ENCODE assay signal across 31 cellular contexts in the genomic region with DNA sequence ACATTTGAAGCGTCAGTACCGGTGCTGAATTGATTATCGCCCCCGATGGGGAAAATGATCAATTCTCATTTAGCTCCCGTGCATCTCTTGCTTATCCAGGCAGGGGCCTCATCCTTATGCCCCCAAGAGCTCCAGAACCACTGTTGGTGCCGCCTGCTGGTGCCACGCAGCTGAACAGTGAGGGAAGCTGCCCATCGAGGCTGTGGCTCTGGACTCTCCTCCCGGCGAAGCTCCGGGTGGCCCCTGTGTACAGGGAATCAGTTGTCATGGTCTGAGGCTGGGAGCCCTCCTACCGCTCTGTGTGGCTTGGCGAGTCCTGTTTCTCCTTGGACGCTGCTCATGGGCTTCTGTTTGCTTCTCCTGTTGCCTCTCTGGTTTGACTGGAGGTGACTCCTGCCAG. TPM values are rescaled to one million over a fixed set of nuclear protein-coding genes. Genes with fewer than 3 reads are reported as not detected.
DNase-seq lines count a peak whose midpoint lies in the region; ATAC-seq, FAIRE-seq and TF ChIP-seq lines count a peak whose summit lies in the region.
"Had no signal": no experiment of that assay in that cellular context is flagged by ENCODE, and none has a peak within 500 bp of the region (broad histone marks: within the 10 kb centered on the region; RNA-seq: fewer than 3 reads in every experiment).

No MANE protein-coding gene starts in this region.

- H4K20me1 ChIP-seq in PC-3 (ENCODE audit: low read length) = no peaks in the 10 kb centered on the region

- H2AFZ ChIP-seq in PC-3 (ENCODE audit: low read length) = no peak overlapping the region

- intact Hi-C loops in left cardiac atrium (cut with DNase I) = loop anchor here in 1 of 2 donors (10.0 kb wide), 1 partner anchor 232 kb away; no protein-coding TSS in a partner anchor
- intact Hi-C loops in heart right ventricle (cut with DNase I) = loop anchor here in 2 of 10 donors (5.0 kb wide), 1 partner anchor 44 kb away; no protein-coding TSS in a partner anchor
- intact Hi-C loops in PC-3 (cut with micrococcal nuclease) = no loop called here
- intact Hi-C loops in kidney (cut with DNase I) = no loop called here
- intact Hi-C loops in sigmoid colon (cut with DNase I) = no loop called here
- intact Hi-C loops in activated CD8-positive, alpha-beta T cell treated with anti-CD3 and anti-CD28 coated beads for 36 hours (cut with micrococcal nuclease) = loop anchor here (10.0 kb wide), 1 partner anchor 422 kb away; no protein-coding TSS in a partner anchor

- H3K27ac ChIP-seq in heart right ventricle (no peak overlapping the region), PC-3 (ENCODE audit: low read length) (no peak overlapping the region), kidney (ENCODE audit: low read depth in 2 of 2, low read length in 2 of 2) (no peak overlapping the region), sigmoid colon (no peak overlapping the region), SJCRH30 (no peak overlapping the region)
- H3K27ac ChIP-seq: epithelial cell of prostate, upper lobe of left lung had no signal

- H3K4me1 Mint-ChIP-seq in activated CD8-positive, alpha-beta T cell treated with anti-CD3 and anti-CD28 coated beads for 36 hours (ENCODE audit: low read depth) = no peaks in the 10 kb centered on the region
- H3K4me1 Mint-ChIP-seq: IgD-negative memory B cell had no signal

- H3K27ac Mint-ChIP-seq in activated CD8-positive, alpha-beta T cell treated with anti-CD3 and anti-CD28 coated beads for 36 hours = no peak overlapping the region
- H3K27ac Mint-ChIP-seq: activated T-cell treated with anti-CD3 and anti-CD28 coated beads, Interleukin-2, amount 50 U/mL, for 24 hours; IgD-negative memory B cell; T-helper 17 cell had no signal

- H3K4me1 ChIP-seq in heart right ventricle (peaks cover 1 to 67% (median 29%) of the 10 kb centered on the region in 9 donors), PC-3 (ENCODE audit: insufficient read depth, low read length) (peaks cover 1% of the 10 kb centered on the region; the same call in 1 of the 2 replicates), kidney (ENCODE audit: control insufficient read depth in 1 of 2, insufficient read depth in 1 of 2, low read depth in 1 of 2, low read length in 2 of 2) (no peaks in the 10 kb centered on the region), sigmoid colon (peaks cover 0 to 16% (median 13%) of the 10 kb centered on the region in 4 donors), SJCRH30 (peaks cover 25% of the 10 kb centered on the region)

- WGBS in heart right ventricle, 2 donors = 77 to 88% methylated on average over 14 of the region's 14 CpGs
- WGBS in sigmoid colon, 2 donors = 91 to 93% methylated on average over 14 of the region's 14 CpGs

- CTCF ChIA-PET in PC-3 (lab: Charles Lee) = no interaction called here
- CTCF ChIA-PET in activated CD8-positive, alpha-beta T cell treated with anti-CD3 and anti-CD28 coated beads for 36 hours (lab: Charles Lee) = no interaction called here

- no TSS peak for BruUV-seq in PC-3 (replicated peaks; lab: Mats Ljungman, UMichigan)

- H3K9ac ChIP-seq in PC-3 (ENCODE audit: low read length) (no peak overlapping the region), kidney (ENCODE audit: low read length in 2 of 2) (no peak overlapping the region)

- no peaks in the 10 kb centered on the region for H3K36me3 Mint-ChIP-seq in activated CD8-positive, alpha-beta T cell treated with anti-CD3 and anti-CD28 coated beads for 36 hours (ENCODE audit: low read depth)

- H3K9me3 ChIP-seq in heart right ventricle (no peaks in the 10 kb centered on the region), PC-3 (ENCODE audit: low read length) (no peaks in the 10 kb centered on the region), kidney (ENCODE audit: control insufficient read depth in 1 of 2, low read length in 2 of 2) (no peaks in the 10 kb centered on the region), sigmoid colon (no peaks in the 10 kb centered on the region), SJCRH30 (replicated peaks) (no peaks in the 10 kb centered on the region)
- H3K9me3 ChIP-seq: BLaER1 treated with 17β-estradiol and CSF1 and Interleukin-3, amounts not matched to agents 10 nM and 100 nM; upper lobe of left lung had no signal

- no peak for TF ChIP-seq EP300 in sigmoid colon (IDR thresholded peaks at IDR 0.05)

- H3K27me3 ChIP-seq in heart right ventricle (peaks cover 0 to 30% (median 7%) of the 10 kb centered on the region in 7 donors), PC-3 (ENCODE audit: low read length) (peaks cover 25% of the 10 kb centered on the region), sigmoid colon (peaks cover 12 to 19% (median 18%) of the 10 kb centered on the region in 3 donors), SJCRH30 (no peaks in the 10 kb centered on the region)

- H3K9me3 Mint-ChIP-seq in activated CD8-positive, alpha-beta T cell treated with anti-CD3 and anti-CD28 coated beads for 36 hours = no peaks in the 10 kb centered on the region
- H3K9me3 Mint-ChIP-seq: activated T-cell treated with anti-CD3 and anti-CD28 coated beads, Interleukin-2, amount 50 U/mL, for 24 hours; IgD-negative memory B cell had no signal

- ATAC-seq in left cardiac atrium (no peak), heart right ventricle (no peak), PC-3 (no peak)
- no peak for ATAC-seq in activated CD8-positive, alpha-beta T cell treated with anti-CD3 and anti-CD28 coated beads for 36 hours
- ATAC-seq: T-helper 17 cell had no signal

- no peak for FAIRE-seq in kidney (lab: Jason Lieb, UNC)
- FAIRE-seq: H54, RCC 7860 had no signal

- no peaks in the 10 kb centered on the region for H3K79me2 ChIP-seq in PC-3 (ENCODE audit: low read length)

- H3K27me3 Mint-ChIP-seq in activated CD8-positive, alpha-beta T cell treated with anti-CD3 and anti-CD28 coated beads for 36 hours = peaks cover 4% of the 10 kb centered on the region

- H3K4me3 Mint-ChIP-seq in activated CD8-positive, alpha-beta T cell treated with anti-CD3 and anti-CD28 coated beads for 36 hours = no peak overlapping the region
- H3K4me3 Mint-ChIP-seq: activated T-cell treated with anti-CD3 and anti-CD28 coated beads, Interleukin-2, amount 50 U/mL, for 24 hours; IgD-negative memory B cell; T-helper 17 cell had no signal

- no peaks in the 10 kb centered on the region for H3F3A ChIP-seq in PC-3 (ENCODE audit: low read length, unreplicated experiment)

- no peaks in the 10 kb centered on the region for H3K9me2 ChIP-seq in PC-3 (replicated peaks; ENCODE audit: low read length)

- DNase-seq in left cardiac atrium (peak; percentile 16), heart right ventricle (no peak), PC-3 (no peak), kidney (peak; percentile 49), sigmoid colon (peak; percentile 60), SJCRH30 (no peak)
- DNase-seq in activated CD8-positive, alpha-beta T cell treated with anti-CD3 and anti-CD28 coated beads for 36 hours = no peak
- DNase-seq: activated CD4-positive, alpha-beta T cell treated with anti-CD3 and anti-CD28 coated beads for 4 hours; activated CD8-positive, alpha-beta memory T cell treated with anti-CD3 and anti-CD28 coated beads for 24 hours; activated T-cell treated with anti-CD3 and anti-CD28 coated beads, Interleukin-2, amount 50 U/mL, for 24 hours; amygdala; COR-L47; DMS53; NCI-H1092 treated with DMSO at 0.1 percent for 48 hours; NCI-H1930; NCI-H2227 treated with DMSO at 0.1 percent for 48 hours; NCI-H69; stimulated activated CD4-positive, alpha-beta T cell treated with anti-CD3 and anti-CD28 coated beads, Interleukin-2, amount 100 ng/mL, for 48 hours had no signal

- no peak for TF ChIP-seq POLR2A in sigmoid colon (IDR thresholded peaks at IDR 0.05)

- H3K4me3 ChIP-seq in heart right ventricle = no peak overlapping the region
- H3K4me3 ChIP-seq in PC-3 (ENCODE audit: low read length) = no peak overlapping the region
- no peak overlapping the region for H3K4me3 ChIP-seq in kidney (ENCODE audit: low read length in 2 of 2)
- H3K4me3 ChIP-seq in sigmoid colon = no peak overlapping the region
- no peak overlapping the region for H3K4me3 ChIP-seq in SJCRH30
- H3K4me3 ChIP-seq: BLaER1 treated with 17β-estradiol and CSF1 and Interleukin-3, amounts not matched to agents 10 nM and 100 nM; smooth muscle cell; upper lobe of left lung had no signal

- POLR2A ChIA-PET in PC-3 (lab: Charles Lee; ENCODE audit: unreplicated experiment) = no interaction called here
- POLR2A ChIA-PET in activated CD8-positive, alpha-beta T cell treated with anti-CD3 and anti-CD28 coated beads for 36 hours (lab: Charles Lee) = interaction anchor here (1.0 kb wide), 1 partner anchor 19 kb away, joined by 3 read pairs; no protein-coding TSS in a partner anchor

- TF ChIP-seq CTCF in heart right ventricle (IDR thresholded peaks at IDR 0.05) = no peak
- TF ChIP-seq CTCF in PC-3 (conservative IDR thresholded peaks at IDR 0.05; ENCODE audit: low read depth, low read length) = peak; percentile 29; the same call in 1 of the 2 replicates
- TF ChIP-seq CTCF in kidney (IDR thresholded peaks at IDR 0.05; ENCODE audit: borderline replicate concordance, extremely low read depth, insufficient read depth) = no peak
- no peak for TF ChIP-seq CTCF in sigmoid colon (IDR thresholded peaks at IDR 0.05)
- no peak for TF ChIP-seq CTCF in activated CD8-positive, alpha-beta T cell treated with anti-CD3 and anti-CD28 coated beads for 36 hours (IDR thresholded peaks at IDR 0.05)

- no peak overlapping the region for H3K4me2 ChIP-seq in PC-3 (ENCODE audit: low read length)
- H3K4me2 ChIP-seq: smooth muscle cell had no signal

- H3K36me3 ChIP-seq in heart right ventricle (no peaks in the 10 kb centered on the region), PC-3 (ENCODE audit: low read depth, low read length) (no peaks in the 10 kb centered on the region), kidney (ENCODE audit: control insufficient read depth in 1 of 2, insufficient read depth in 2 of 2, low read length in 2 of 2) (no peaks in the 10 kb centered on the region), sigmoid colon (no peaks in the 10 kb centered on the region), SJCRH30 (peaks cover 5% of the 10 kb centered on the region; the same call in 1 of the 2 replicates)
- H3K36me3 ChIP-seq: upper lobe of left lung had no signal

RNA-seq across cellular contexts. Expression of gene KIF26A, which starts 4.7 kb away (rescaled TPM):
- total RNA-seq in left cardiac atrium (1 to 10 TPM; 7.6 to 8.1 TPM), heart right ventricle (10 to 100 TPM in 1 of 10 donors, 1 to 10 TPM in 9; 5.7 to 12.2 (median 6.7) TPM), PC-3 (2014; rRNA removed) (3.1 TPM in 2 replicates), kidney (12.3 TPM), sigmoid colon (1 to 10 TPM; 1.3 to 2.7 (median 2.3) TPM)
- polyA plus RNA-seq in heart right ventricle (1 to 10 TPM; 4.1 to 5.9 TPM), kidney (ENCODE audit: insufficient read depth, low read depth, low replicate concordance) (2.3 TPM), sigmoid colon (1 to 10 TPM in 2 of 3 donors, under 1 TPM in 1; 0.60 to 4.2 (median 1.4) TPM)
- total RNA-seq in SJCRH30 (2014; rRNA removed; shearing (Covaris generic)) = 68.2 and 72.1 TPM in 2 replicates
- total RNA-seq in activated CD8-positive, alpha-beta T cell treated with anti-CD3 and anti-CD28 coated beads for 36 hours = under 1 TPM; 0.59 to 0.65 TPM
- polyA plus RNA-seq: AG04450, IgD-negative memory B cell had no signal

RNA-seq across cellular contexts. Expression of gene ASPG, which starts 57.6 kb away (rescaled TPM):
- total RNA-seq in left cardiac atrium = 100 to 1,000 TPM in 1 of 2 donors, 10 to 100 TPM in 1; 92.0 to 168 TPM
- 10 to 100 TPM in 8 of 10 donors, 1 to 10 TPM in 2; 6.0 to 32.0 (median 16.3) TPM for total RNA-seq in heart right ventricle
- polyA plus RNA-seq in heart right ventricle = 10 to 100 TPM in 1 of 2 donors, 1 to 10 TPM in 1; 2.8 to 13.8 TPM
- total RNA-seq in PC-3 (2014; rRNA removed) = 0.22 TPM in 1 of 2 replicates, not detected in the other
- total RNA-seq in kidney = 2.5 TPM
- polyA plus RNA-seq in kidney (ENCODE audit: insufficient read depth, low read depth, low replicate concordance) = 58.1 TPM
- total RNA-seq in sigmoid colon = under 1 TPM in 3 of 4 donors, not detected in 1; 0.14 to 0.83 (median 0.36) TPM
- 10 to 100 TPM in 1 of 3 donors, 1 to 10 TPM in 2; 6.2 to 24.6 (median 8.1) TPM for polyA plus RNA-seq in sigmoid colon
- total RNA-seq in SJCRH30 (2014; rRNA removed; shearing (Covaris generic)) = 0.35 and 0.51 TPM in 2 replicates
- not detected for total RNA-seq in activated CD8-positive, alpha-beta T cell treated with anti-CD3 and anti-CD28 coated beads for 36 hours
- total RNA-seq: G401, kidney epithelial cell, lung microvascular endothelial cell, pulmonary artery endothelial cell, T-helper 17 cell had no signal
- polyA plus RNA-seq: AG04450, IgD-negative memory B cell had no signal

Comparison
In these comparisons a context has a peak if more than half of its experiments do, and no peak if none do; other contexts are left out.
1. DNase-seq: peak in left cardiac atrium (single experiment), kidney (single experiment) and sigmoid colon (single experiment); none in heart right ventricle (0 of 2), PC-3 (single experiment), SJCRH30 (0 of 2) and activated CD8-positive, alpha-beta T cell treated with anti-CD3 and anti-CD28 coated beads for 36 hours (single experiment).